8 cellular contexts compared by ENCODE assay signal in the genomic region with DNA sequence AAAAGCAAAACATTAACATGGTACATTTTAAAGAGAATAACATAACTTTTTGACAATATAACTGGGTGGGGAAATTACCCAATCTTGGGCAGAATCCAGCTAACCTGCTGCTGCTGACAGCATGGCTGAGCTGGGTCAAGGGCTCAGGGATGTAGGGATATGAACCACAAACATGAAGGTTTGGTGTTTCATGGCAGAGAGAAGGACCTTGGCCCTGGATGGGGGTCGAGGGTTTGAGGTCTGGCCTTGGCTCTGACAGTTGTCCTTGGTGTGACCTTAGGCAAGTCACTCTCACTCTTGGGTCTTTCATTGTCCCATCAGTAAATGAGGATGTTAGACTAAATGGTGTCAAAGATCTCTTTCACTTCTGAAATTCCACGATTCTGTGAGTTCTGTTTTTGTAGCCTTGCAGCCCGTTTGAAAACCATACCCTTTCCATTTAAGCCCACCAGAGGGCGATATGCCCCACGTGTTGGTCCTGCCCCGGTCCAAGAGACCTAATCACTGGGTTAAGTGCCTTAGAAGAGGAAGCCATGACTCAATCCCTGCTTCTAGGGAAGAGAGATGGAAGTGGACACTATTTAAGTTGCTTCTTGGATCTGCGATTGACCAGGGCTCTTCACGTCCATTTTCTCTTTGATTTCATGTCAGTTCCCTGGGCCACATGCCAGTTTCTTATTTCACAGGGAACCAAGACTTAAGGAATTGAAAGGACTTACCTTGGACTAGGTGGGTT. TPM values are rescaled to one million over a fixed set of nuclear protein-coding genes. Genes with fewer than 3 reads are reported as not detected.
A peak's percentile ranks its signal among the peaks of the same experiment; 100 is the strongest.
DNase-seq lines count a peak whose midpoint lies in the region; ATAC-seq and TF ChIP-seq lines count a peak whose summit lies in the region.

No MANE protein-coding gene starts in this region.

- H3K4me3 ChIP-seq in DOHH2 (ENCODE audit: low read length): no peak overlapping the region

- no peaks in the 10 kb centered on the region for H3K79me2 ChIP-seq in DOHH2 (ENCODE audit: control insufficient read depth, low read length)

- H3K27ac ChIP-seq in DOHH2 (ENCODE audit: low read depth, low read length): no peak overlapping the region

- H3K36me3 ChIP-seq in DOHH2 (ENCODE audit: control insufficient read depth, low read length): no peaks in the 10 kb centered on the region

- DNase-seq in NCI-H510A (lab: John Stamatoyannopoulos, UW): peak; percentile 53
- peak; percentile 53 to 56 for DNase-seq in activated CD4-positive, alpha-beta T cell treated with anti-CD3 and anti-CD28 coated beads for 24 hours (ENCODE audit: low read depth in 2 of 2)
- peak; percentile 34 for DNase-seq in cerebellum (ENCODE audit: low spot score)
- DNase-seq in kidney tubule cell (ENCODE audit: low spot score): peak; percentile 86
- peak; percentile 48 to 65 for DNase-seq in stimulated activated CD4-positive, alpha-beta T cell treated with anti-CD3 and anti-CD28 coated beads, Interleukin-4, amount 100 ng/mL, for 48 hours (ENCODE audit: low read depth in 2 of 2)

- H3F3A ChIP-seq in DOHH2 (ENCODE audit: control insufficient read depth, insufficient read depth): no peaks in the 10 kb centered on the region

- H3K4me2 ChIP-seq in DOHH2 (ENCODE audit: low read length): no peak overlapping the region

- H3K9me3 ChIP-seq in DOHH2 (ENCODE audit: control insufficient read depth, insufficient read depth, low read length): no peaks in the 10 kb centered on the region

- peak; percentile 65 for ATAC-seq in HG02852 (IDR thresholded peaks at IDR 0.05; ENCODE audit: unreplicated experiment)
- no peak for ATAC-seq in HG03521 (IDR thresholded peaks at IDR 0.05; ENCODE audit: unreplicated experiment)

- no peaks in the 10 kb centered on the region for H3K27me3 ChIP-seq in DOHH2 (ENCODE audit: control insufficient read depth, low read length)

- H3K4me1 ChIP-seq in DOHH2 (ENCODE audit: control insufficient read depth, low read length): peaks cover 26% of the 10 kb centered on the region

- peak; percentile 88 for TF ChIP-seq CTCF in DOHH2 (IDR thresholded peaks at IDR 0.05; ENCODE audit: low read depth, low read length, poor library complexity, severe bottlenecking)

- no peaks in the 10 kb centered on the region for H3K9me2 ChIP-seq in DOHH2 (replicated peaks; ENCODE audit: control insufficient read depth, low read length)

- H4K20me1 ChIP-seq in DOHH2 (ENCODE audit: control insufficient read depth, insufficient read depth, low read depth, low read length): no peaks in the 10 kb centered on the region

RNA-seq across cellular contexts. Expression of gene TEX48, which starts 56.8 kb away (rescaled TPM):
- not detected for total RNA-seq in cerebellum

Comparison
In these comparisons a context has a peak if more than half of its experiments do, and no peak if none do; other contexts are left out.
1. DNase-seq: peak in every context shown above with its lines; median percentile 86 in kidney tubule cell; 56 in stimulated activated CD4-positive, alpha-beta T cell treated with anti-CD3 and anti-CD28 coated beads, Interleukin-4, amount 100 ng/mL, for 48 hours; 54 in activated CD4-positive, alpha-beta T cell treated with anti-CD3 and anti-CD28 coated beads for 24 hours; 53 in NCI-H510A; 34 in cerebellum.